In genomic region chr12:103442187-103442564, GRCh38 we compare ENCODE assay signal across 22 cellular contexts. TPM values are rescaled to one million over a fixed set of nuclear protein-coding genes. Genes with fewer than 3 reads are reported as not detected.
DNase-seq lines count a peak whose midpoint lies in the region; ATAC-seq, FAIRE-seq and TF ChIP-seq lines count a peak whose summit lies in the region.
"Had no signal": no experiment of that assay in that cellular context is flagged by ENCODE, and none has a peak within 500 bp of the region (broad histone marks: within the 10 kb centered on the region; RNA-seq: fewer than 3 reads in every experiment).

No MANE protein-coding gene starts in this region.

- ATAC-seq in activated T-cell treated with anti-CD3 and anti-CD28 coated beads, Interleukin-2, amount 50 U/mL, for 4 hours: no peak
- ATAC-seq in activated CD8-positive, alpha-beta T cell treated with anti-CD3 and anti-CD28 coated beads for 36 hours: no peak
- ATAC-seq in GM19455 (IDR thresholded peaks at IDR 0.05; ENCODE audit: unreplicated experiment): no peak
- ATAC-seq: gastroesophageal sphincter, PC-3 had no signal

- POLR2A ChIA-PET in activated CD8-positive, alpha-beta T cell treated with anti-CD3 and anti-CD28 coated beads for 36 hours (lab: Charles Lee): no interaction called here

- no peaks in the 10 kb centered on the region for H3K36me3 Mint-ChIP-seq in activated T-cell treated with anti-CD3 and anti-CD28 coated beads, Interleukin-2, amount 50 U/mL, for 4 hours (ENCODE audit: insufficient read depth)
- H3K36me3 Mint-ChIP-seq in activated CD8-positive, alpha-beta T cell treated with anti-CD3 and anti-CD28 coated beads for 36 hours (ENCODE audit: low read depth): no peaks in the 10 kb centered on the region

- FAIRE-seq in GM12892 (lab: Jason Lieb, UNC): peak; percentile 88

- H3K4me3 ChIP-seq in spleen: no peak overlapping the region
- H3K4me3 ChIP-seq: gastroesophageal sphincter, GM23248 had no signal

- peak overlapping the region; percentile 97 for H3K27ac Mint-ChIP-seq in activated CD8-positive, alpha-beta T cell treated with anti-CD3 and anti-CD28 coated beads for 36 hours

- no peaks in the 10 kb centered on the region for H3K27me3 Mint-ChIP-seq in activated T-cell treated with anti-CD3 and anti-CD28 coated beads, Interleukin-2, amount 50 U/mL, for 4 hours (ENCODE audit: low read depth)
- H3K27me3 Mint-ChIP-seq in activated CD8-positive, alpha-beta T cell treated with anti-CD3 and anti-CD28 coated beads for 36 hours: no peaks in the 10 kb centered on the region

- H3K27ac ChIP-seq in spleen: peak overlapping the region; percentile 77 to 91 (median 84)
- H3K27ac ChIP-seq: gastroesophageal sphincter, GM23248, neutrophil had no signal

- no peaks in the 10 kb centered on the region for H3K27me3 ChIP-seq in spleen (replicated peaks in 1 of 7)
- H3K27me3 ChIP-seq: gastroesophageal sphincter, neutrophil had no signal

- TF ChIP-seq POLR2A in GM12892 (IDR thresholded peaks at IDR 0.05; ENCODE audit: low read depth, low read length) (no peak), spleen (IDR thresholded peaks at IDR 0.05) (no peak)

- H3K9me3 ChIP-seq in spleen: no peaks in the 10 kb centered on the region
- H3K9me3 ChIP-seq: gastroesophageal sphincter, neutrophil had no signal

- CTCF ChIA-PET in activated CD8-positive, alpha-beta T cell treated with anti-CD3 and anti-CD28 coated beads for 36 hours (lab: Charles Lee): no interaction called here

- no peaks in the 10 kb centered on the region for H3K36me3 ChIP-seq in spleen
- H3K36me3 ChIP-seq: gastroesophageal sphincter, neutrophil had no signal

- 60 to 74% (median 61%) methylated on average over 5 of the region's 5 CpGs for WGBS in spleen, 5 donors

- H3K4me1 ChIP-seq in spleen: peaks cover 0 to 36% (median 11%) of the 10 kb centered on the region in 6 donors
- H3K4me1 ChIP-seq: gastroesophageal sphincter had no signal

- H3K4me3 Mint-ChIP-seq in activated T-cell treated with anti-CD3 and anti-CD28 coated beads, Interleukin-2, amount 50 U/mL, for 4 hours: peak overlapping the region; percentile 7
- peak overlapping the region; percentile 67 for H3K4me3 Mint-ChIP-seq in activated CD8-positive, alpha-beta T cell treated with anti-CD3 and anti-CD28 coated beads for 36 hours

- TF ChIP-seq CTCF in activated CD8-positive, alpha-beta T cell treated with anti-CD3 and anti-CD28 coated beads for 36 hours (IDR thresholded peaks at IDR 0.05): no peak
- TF ChIP-seq CTCF in spleen (IDR thresholded peaks at IDR 0.05 in 8 of 11, conservative IDR thresholded peaks at IDR 0.05 in 3 of 11): no peak

- no peaks in the 10 kb centered on the region for H3K9me3 Mint-ChIP-seq in activated T-cell treated with anti-CD3 and anti-CD28 coated beads, Interleukin-2, amount 50 U/mL, for 4 hours
- no peaks in the 10 kb centered on the region for H3K9me3 Mint-ChIP-seq in activated CD8-positive, alpha-beta T cell treated with anti-CD3 and anti-CD28 coated beads for 36 hours

- intact Hi-C loops in activated CD8-positive, alpha-beta T cell treated with anti-CD3 and anti-CD28 coated beads for 36 hours (cut with micrococcal nuclease): no loop called here
- intact Hi-C loops in spleen (cut with DNase I; ENCODE audit: low total_unique reads): no loop called here

- DNase-seq in activated T-cell treated with anti-CD3 and anti-CD28 coated beads, Interleukin-2, amount 50 U/mL, for 4 hours: no peak
- no peak for DNase-seq in activated T-cell treated with anti-CD3 and anti-CD28 coated beads, Interleukin-2, amount 50 U/mL, for 1 hour
- no peak for DNase-seq in GM12892 (ENCODE audit: insufficient read length)
- no peak for DNase-seq in activated CD8-positive, alpha-beta T cell treated with anti-CD3 and anti-CD28 coated beads for 36 hours
- DNase-seq in spleen: no peak
- no peak for DNase-seq in KG1 (lab: John Stamatoyannopoulos, UW)
- DNase-seq in NCI-H526 treated with DMSO at 0.1 percent for 48 hours (lab: John Stamatoyannopoulos, UW): no peak
- DNase-seq: activated naive CD4-positive, alpha-beta T cell treated with anti-CD3 and anti-CD28 coated beads, Interleukin-2, amount 50 U/mL, for 16 hours; Calu3; dermis blood vessel endothelial cell; erythroblast; GM23248; NCI-H1930; PC-3; stimulated activated CD4-positive, alpha-beta T cell treated with anti-CD3 and anti-CD28 coated beads, Interleukin-15, amount 100 ng/mL, for 24 hours; stimulated activated naive CD8-positive, alpha-beta T cell treated with anti-CD3 and anti-CD28 coated beads, Interleukin-15, Interleukin-2, amounts not matched to agents 100 U/mL and 50 U/mL, for 24 hours had no signal

- peaks cover 24% of the 10 kb centered on the region for H3K4me1 Mint-ChIP-seq in activated T-cell treated with anti-CD3 and anti-CD28 coated beads, Interleukin-2, amount 50 U/mL, for 4 hours (ENCODE audit: low read depth)
- H3K4me1 Mint-ChIP-seq in activated CD8-positive, alpha-beta T cell treated with anti-CD3 and anti-CD28 coated beads for 36 hours (ENCODE audit: low read depth): peaks cover 29% of the 10 kb centered on the region

RNA-seq across cellular contexts. Expression of gene C12orf42, which starts 53.6 kb away (rescaled TPM):
- under 1 TPM; 0.46 to 0.50 (median 0.49) TPM for total RNA-seq in activated T-cell treated with anti-CD3 and anti-CD28 coated beads, Interleukin-2, amount 50 U/mL, for 4 hours
- 0.55 TPM for polyA plus RNA-seq in GM12892 (2012; ENCODE audit: missing spikeins)
- total RNA-seq in activated CD8-positive, alpha-beta T cell treated with anti-CD3 and anti-CD28 coated beads for 36 hours: 1 to 10 TPM in 1 of 2 experiments, under 1 TPM in 1; 0.49 to 1.4 TPM
- total RNA-seq in spleen: 10 to 100 TPM in 6 of 7 donors, 1 to 10 TPM in 1; 8.9 to 18.1 (median 13.5) TPM
- 1 to 10 TPM; 3.7 to 6.0 (median 4.4) TPM for polyA plus RNA-seq in spleen
- total RNA-seq: Calu3, dermis blood vessel endothelial cell, gastroesophageal sphincter, GM23248, PC-3, renal cortical epithelial cell, ureter had no signal
- polyA plus RNA-seq: AG04450, GM23248 had no signal

Comparison
In these comparisons a context has a peak if more than half of its experiments do, and no peak if none do; other contexts are left out.
1. RNA of gene C12orf42, which starts 53.6 kb away (total RNA-seq): 8.9 to 18.1 TPM in spleen; 0.49 to 1.4 TPM in activated CD8-positive, alpha-beta T cell treated with anti-CD3 and anti-CD28 coated beads for 36 hours and 0.46 to 0.50 TPM in activated T-cell treated with anti-CD3 and anti-CD28 coated beads, Interleukin-2, amount 50 U/mL, for 4 hours; every median in the first group is over 4 times any median in the second.